Comparison of ENCODE assay signal across 14 cellular contexts in the genomic region with DNA sequence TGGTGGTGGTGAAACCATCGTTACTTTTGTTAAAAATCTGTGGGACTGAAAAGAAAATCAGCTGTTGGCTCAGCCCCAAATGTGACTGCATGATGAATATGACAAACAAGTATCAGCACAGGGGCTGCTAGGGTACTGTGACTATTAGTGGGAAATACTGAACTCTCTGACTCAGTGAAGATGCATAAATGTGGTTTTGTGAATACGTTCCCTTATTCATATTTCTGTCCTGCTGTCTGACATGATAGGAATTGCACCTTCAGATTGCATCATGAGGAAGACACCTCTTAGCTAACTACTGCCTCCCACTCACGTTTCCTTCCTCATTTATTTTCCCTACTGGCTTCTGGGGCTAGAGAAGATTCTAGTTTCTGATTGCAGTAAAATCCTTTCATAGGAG. TPM values are rescaled to one million over a fixed set of nuclear protein-coding genes. Genes with fewer than 3 reads are reported as not detected.
DNase-seq lines count a peak whose midpoint lies in the region; ATAC-seq and TF ChIP-seq lines count a peak whose summit lies in the region.
"Had no signal": no experiment of that assay in that cellular context is flagged by ENCODE, and none has a peak within 500 bp of the region (broad histone marks: within the 10 kb centered on the region; RNA-seq: fewer than 3 reads in every experiment).

No MANE protein-coding gene starts in this region.

- peak; percentile 33 for ATAC-seq in left lung
- ATAC-seq in HG02588 (IDR thresholded peaks at IDR 0.05; ENCODE audit: unreplicated experiment) = no peak
- ATAC-seq in HG03025 (IDR thresholded peaks at IDR 0.05; ENCODE audit: low FRiP score, unreplicated experiment) = no peak

- H3K4me1 ChIP-seq in left lung = peaks cover 0 to 39% of the 10 kb centered on the region in 2 donors

- peak overlapping the region in 1 of 2 donors; percentile 19 for H3K4me3 ChIP-seq in left lung

- no peaks in the 10 kb centered on the region for H3K27me3 ChIP-seq in left lung

- no peak for TF ChIP-seq CTCF in left lung (IDR thresholded peaks at IDR 0.05)

- intact Hi-C loops in left lung (cut with DNase I) = no loop called here

- peaks cover 0 to 21% of the 10 kb centered on the region in 2 donors for H3K9me3 ChIP-seq in left lung

- no peaks in the 10 kb centered on the region for H3K36me3 ChIP-seq in left lung

- peak overlapping the region in 1 of 2 donors; percentile 84 for H3K27ac ChIP-seq in left lung

- DNase-seq in CD1c-positive myeloid dendritic cell (ENCODE audit: extremely low spot score) = peak; percentile 93
- peak; percentile 77 for DNase-seq in HPDE6-E6E7 (ENCODE audit: extremely low spot score)
- peak; percentile 71 for DNase-seq in SIG-M5 (lab: John Stamatoyannopoulos, UW)
- no peak for DNase-seq in left lung
- DNase-seq in stimulated activated naive CD4-positive, alpha-beta T cell (lab: John Stamatoyannopoulos, UW) = no peak
- DNase-seq: activated CD8-positive, alpha-beta memory T cell treated with anti-CD3 and anti-CD28 coated beads, Interleukin-2, amount 50 U/mL, for 4 hours; CD4-positive, alpha-beta memory T cell; H9; NCI-H1417; NCI-H510A; SHP77; substantia nigra had no signal

RNA-seq across cellular contexts. Expression of a gene that starts 1.4 kb away (rescaled TPM):
- 10 to 100 TPM in 1 of 2 donors, 1 to 10 TPM in 1; 7.7 to 12.6 TPM for total RNA-seq in left lung
- total RNA-seq: H9 had no signal

RNA-seq across cellular contexts. Expression of a gene that starts 28.2 kb away (rescaled TPM):
- total RNA-seq in left lung = not detected
- total RNA-seq: CD4-positive, alpha-beta memory T cell; H9 had no signal

RNA-seq across cellular contexts. Expression of a gene that starts 29.2 kb away (rescaled TPM):
- total RNA-seq in left lung = not detected
- total RNA-seq: CD4-positive, alpha-beta memory T cell; H9 had no signal

RNA-seq across cellular contexts. Expression of a gene that starts 50.3 kb away (rescaled TPM):
- total RNA-seq in left lung = 10 to 100 TPM in 1 of 2 donors, 1 to 10 TPM in 1; 1.6 to 36.5 TPM

Comparison
In these comparisons a context has a peak if more than half of its experiments do, and no peak if none do; other contexts are left out.
1. DNase-seq: peak in CD1c-positive myeloid dendritic cell (single experiment), HPDE6-E6E7 (single experiment) and SIG-M5 (single experiment); none in left lung (0 of 2) and stimulated activated naive CD4-positive, alpha-beta T cell (0 of 6).